10 cellular contexts compared by ENCODE assay signal in the genomic region with DNA sequence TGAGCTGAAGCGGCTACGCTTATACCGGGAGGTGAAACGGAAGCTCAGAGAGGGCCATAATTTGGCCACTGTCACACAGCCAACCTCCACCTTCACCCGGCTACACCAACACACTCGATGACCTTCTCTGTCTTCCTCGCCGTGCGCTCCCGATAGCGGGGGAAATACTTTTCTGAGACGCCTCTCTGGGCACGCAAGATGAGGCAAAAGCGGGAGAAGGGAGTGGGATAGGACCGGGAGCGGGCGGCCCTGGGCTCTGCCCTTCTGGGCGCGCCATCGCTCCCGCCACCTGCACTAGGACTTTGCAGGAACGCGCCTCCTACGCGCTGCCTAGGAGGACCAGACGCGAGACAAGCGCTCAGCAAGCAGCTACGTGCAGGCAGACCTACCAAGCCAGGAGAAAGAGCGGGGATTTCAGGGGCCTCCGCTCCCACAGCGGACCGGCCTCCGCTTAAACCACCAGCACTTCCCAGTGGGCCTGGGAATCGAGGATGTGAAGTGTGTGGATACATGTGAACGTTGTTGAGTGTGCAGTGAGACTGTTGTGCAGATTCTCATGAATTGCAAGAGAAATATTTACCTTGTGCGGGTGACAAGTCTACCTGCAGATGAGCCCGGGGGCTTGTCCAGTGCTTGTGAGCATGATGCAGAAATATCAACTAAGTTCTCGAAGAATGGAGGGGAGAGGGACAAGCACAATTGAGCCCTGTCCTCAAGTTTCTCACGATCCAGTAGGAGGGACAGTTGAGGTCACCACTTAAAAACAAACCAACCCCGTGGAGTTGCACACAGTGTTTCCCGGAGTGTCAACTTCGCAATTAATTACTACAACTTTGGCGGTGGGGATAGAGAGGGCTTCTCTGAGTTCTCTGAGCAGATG. TPM values are rescaled to one million over a fixed set of nuclear protein-coding genes. Genes with fewer than 3 reads are reported as not detected.
DNase-seq lines count a peak whose midpoint lies in the region; ATAC-seq and TF ChIP-seq lines count a peak whose summit lies in the region.
"Had no signal": no experiment of that assay in that cellular context is flagged by ENCODE, and none has a peak within 500 bp of the region (broad histone marks: within the 10 kb centered on the region; RNA-seq: fewer than 3 reads in every experiment).

No MANE protein-coding gene starts in this region.

- H3K9me3 ChIP-seq in Panc1 (ENCODE audit: control insufficient read depth, insufficient read depth, low read depth, low read length), result no peaks in the 10 kb centered on the region
- H3K9me3 ChIP-seq in parathyroid adenoma (ENCODE audit: control insufficient read depth, low read length), result no peaks in the 10 kb centered on the region
- no peaks in the 10 kb centered on the region for H3K9me3 ChIP-seq in testis

- H3K36me3 ChIP-seq in Panc1 (ENCODE audit: control insufficient read depth, insufficient read depth, low read length), result no peaks in the 10 kb centered on the region
- no peaks in the 10 kb centered on the region for H3K36me3 ChIP-seq in parathyroid adenoma (ENCODE audit: control insufficient read depth, insufficient read depth, low read length)
- H3K36me3 ChIP-seq in testis (ENCODE audit: low read depth, missing control alignments), result no peaks in the 10 kb centered on the region

- peak overlapping the region; percentile 16 for H2AFZ ChIP-seq in parathyroid adenoma

- H3K79me2 ChIP-seq in parathyroid adenoma, result no peaks in the 10 kb centered on the region

- peak overlapping the region; percentile 56 for H3K4me2 ChIP-seq in parathyroid adenoma (ENCODE audit: low read length)

- in situ Hi-C loops in Panc1 (cut with HindIII; ENCODE audit: low pct_unique_long_range_greater_than_20kb, low sequenced_read_pairs), result no loop called here

- TF ChIP-seq CTCF in Panc1 (IDR thresholded peaks at IDR 0.05), result no peak
- TF ChIP-seq CTCF in epithelial cell of proximal tubule (conservative IDR thresholded peaks at IDR 0.05; ENCODE audit: low read depth, low read length), result no peak
- no peak for TF ChIP-seq CTCF in parathyroid adenoma (IDR thresholded peaks at IDR 0.05)
- no peak for TF ChIP-seq CTCF in testis (IDR thresholded peaks at IDR 0.05)

- no peak overlapping the region for H3K9ac ChIP-seq in parathyroid adenoma

- H3K27me3 ChIP-seq in Panc1 (ENCODE audit: control insufficient read depth, insufficient read depth, low read length), result no peaks in the 10 kb centered on the region; the same call in 1 of the 2 replicates
- no peaks in the 10 kb centered on the region for H3K27me3 ChIP-seq in parathyroid adenoma (ENCODE audit: control insufficient read depth, insufficient read depth, low read length)
- H3K27me3 ChIP-seq in testis, result no peaks in the 10 kb centered on the region

- BruUV-seq in Panc1 (replicated peaks; lab: Mats Ljungman, UMichigan), result no TSS peak

- DNase-seq in DMS53 (lab: John Stamatoyannopoulos, UW) (peak; percentile 70), Panc1 (ENCODE audit: low read depth, low spot score) (no peak), epithelial cell of proximal tubule (ENCODE audit: low read depth) (no peak), testis (no peak), NCI-H2107 treated with DMSO at 0.1 percent for 48 hours (lab: John Stamatoyannopoulos, UW; ENCODE audit: unreplicated experiment) (no peak)

- POLR2A ChIA-PET in Panc1 (lab: Charles Lee), result no interaction called here

- WGBS in testis, 2 donors, result 5 to 7% methylated on average over 20 to 44 of the region's 44 CpGs

- H3K27ac ChIP-seq in Panc1 (ENCODE audit: low read length) (no peak overlapping the region), parathyroid adenoma (no peak overlapping the region), testis (no peak overlapping the region)

- H3K4me1 ChIP-seq in Panc1 (ENCODE audit: control insufficient read depth, insufficient read depth, low read length), result 0 out of 2 replicates have a peak, but pooled peaks cover 4% of the 10 kb centered on the region
- peaks cover 24% of the 10 kb centered on the region for H3K4me1 ChIP-seq in parathyroid adenoma
- H3K4me1 ChIP-seq in testis, result peaks cover 13% of the 10 kb centered on the region

- ATAC-seq in Panc1, result no peak
- no peak for ATAC-seq in GM21619 (IDR thresholded peaks at IDR 0.05; ENCODE audit: unreplicated experiment)
- no peak for ATAC-seq in HG02884 (IDR thresholded peaks at IDR 0.05; ENCODE audit: unreplicated experiment)

- CTCF ChIA-PET in Panc1 (lab: Charles Lee), result interaction anchor here (0.6 kb wide), 1 partner anchor 14 kb away, joined by 10 read pairs; no protein-coding TSS in a partner anchor

- H3K4me3 ChIP-seq in Panc1 (ENCODE audit: low read depth in 2 of 2, low read length in 2 of 2), result peak overlapping the region; percentile 37 to 38
- peak overlapping the region; percentile 45 for H3K4me3 ChIP-seq in epithelial cell of proximal tubule (ENCODE audit: low read depth, low read length)
- H3K4me3 ChIP-seq in parathyroid adenoma (ENCODE audit: low read depth, low read length), result no peak overlapping the region
- H3K4me3 ChIP-seq in testis, result peak overlapping the region in 1 of 2 donors; percentile 44

- TF ChIP-seq POLR2A in testis (IDR thresholded peaks at IDR 0.05), result no peak

- intact Hi-C loops in Panc1 (cut with micrococcal nuclease; ENCODE audit: unreplicated experiment) (loop anchor here (2.0 to 10.0 kb wide), 3 partner anchors 474 to 908 kb away; no protein-coding TSS in a partner anchor), testis (cut with DNase I; ENCODE audit: low total_unique reads) (no loop called here)

RNA-seq across cellular contexts. Expression of gene SIX3, which starts 11.5 kb away (rescaled TPM):
- total RNA-seq in Panc1 (2021; ENCODE audit: unreplicated experiment) (0.21 TPM), epithelial cell of proximal tubule (not detected in 2 replicates), testis (under 1 TPM; 0.19 to 0.47 TPM)
- polyA plus RNA-seq in Panc1 (2012; ENCODE audit: insufficient read length), result 0.11 TPM
- polyA plus RNA-seq in testis (ENCODE audit: insufficient read depth, low read depth, low replicate concordance), result 0.20 TPM
- total RNA-seq: activated naive CD4-positive, alpha-beta T cell treated with anti-CD3 and anti-CD28 coated beads, Interleukin-2, amount 50 U/mL, for 72 hours; liver had no signal
- polyA plus RNA-seq: liver had no signal

RNA-seq across cellular contexts. Expression of gene SIX2, which starts 56.2 kb away (rescaled TPM):
- total RNA-seq in Panc1 (2021; ENCODE audit: unreplicated experiment) (0.51 TPM), epithelial cell of proximal tubule (0.06 and 3.1 TPM in 2 replicates), testis (1 to 10 TPM; 1.1 to 3.2 TPM)
- polyA plus RNA-seq in Panc1 (2012; ENCODE audit: insufficient read length), result 0.58 TPM
- polyA plus RNA-seq in testis (ENCODE audit: insufficient read depth, low read depth, low replicate concordance), result 1.1 TPM
- total RNA-seq: activated naive CD4-positive, alpha-beta T cell treated with anti-CD3 and anti-CD28 coated beads, Interleukin-2, amount 50 U/mL, for 72 hours; liver had no signal
- polyA plus RNA-seq: liver had no signal
